In genomic region chr3:195441971-195442572, GRCh38 we compare ENCODE assay signal across 8 cellular contexts. TPM values are rescaled to one million over a fixed set of nuclear protein-coding genes. Genes with fewer than 3 reads are reported as not detected.
DNase-seq lines count a peak whose midpoint lies in the region; ATAC-seq and TF ChIP-seq lines count a peak whose summit lies in the region.

No MANE protein-coding gene starts in this region.

- peak overlapping the region; percentile 92 to 99 (median 97) for H3K9ac ChIP-seq in BLaER1 treated with 17β-estradiol and CSF1 and Interleukin-3, amounts not matched to agents 10 nM and 100 nM
- H3K9ac ChIP-seq in HUES48 (ENCODE audit: low read depth, low read length) (peak overlapping the region; percentile 88), SU-DHL-6 (ENCODE audit: low read length) (peak overlapping the region; percentile 94), rectal smooth muscle tissue (ENCODE audit: low read length) (peak overlapping the region; percentile 85)

- peak overlapping the region; percentile 93 to 99 (median 97) for H3K27ac ChIP-seq in BLaER1 treated with 17β-estradiol and CSF1 and Interleukin-3, amounts not matched to agents 10 nM and 100 nM
- peak overlapping the region; percentile 92 for H3K27ac ChIP-seq in HUES48 (ENCODE audit: low read depth, low read length)
- peak overlapping the region; percentile 91 for H3K27ac ChIP-seq in SU-DHL-6 (ENCODE audit: low read depth, low read length)
- H3K27ac ChIP-seq in adrenal gland = peak overlapping the region; percentile 90 to 95 (median 94)
- peak overlapping the region; percentile 97 for H3K27ac ChIP-seq in left ventricle myocardium inferior (replicated peaks)
- H3K27ac ChIP-seq in rectal smooth muscle tissue (ENCODE audit: low read depth, low read length) = peak overlapping the region; percentile 95
- H3K27ac ChIP-seq in vagina = peak overlapping the region; percentile 99

- H3K27me3 ChIP-seq in BLaER1 treated with 17β-estradiol and CSF1 and Interleukin-3, amounts not matched to agents 10 nM and 100 nM = no peaks in the 10 kb centered on the region
- H3K27me3 ChIP-seq in HUES48 (ENCODE audit: control insufficient read depth, insufficient read depth, low read length) (no peaks in the 10 kb centered on the region), SU-DHL-6 (ENCODE audit: low read length) (no peaks in the 10 kb centered on the region), adrenal gland (no peaks in the 10 kb centered on the region), left ventricle myocardium inferior (ENCODE audit: low read depth) (no peaks in the 10 kb centered on the region), rectal smooth muscle tissue (ENCODE audit: control insufficient read depth, insufficient read depth, low read length) (no peaks in the 10 kb centered on the region), vagina (no peaks in the 10 kb centered on the region)

- peak overlapping the region; percentile 61 for H2AFZ ChIP-seq in SU-DHL-6 (ENCODE audit: low read depth, low read length, severe bottlenecking)

- TF ChIP-seq CTCF in SU-DHL-6 (IDR thresholded peaks at IDR 0.05; ENCODE audit: insufficient read depth, low read length, poor library complexity, severe bottlenecking) = no peak
- TF ChIP-seq CTCF in adrenal gland (IDR thresholded peaks at IDR 0.05) = no peak
- no peak for TF ChIP-seq CTCF in left ventricle myocardium inferior (IDR thresholded peaks at IDR 0.05; ENCODE audit: borderline replicate concordance)
- no peak for TF ChIP-seq CTCF in vagina (IDR thresholded peaks at IDR 0.05)

- TF ChIP-seq POLR2A in adrenal gland (IDR thresholded peaks at IDR 0.05) (peak in 1 of 2 donors; percentile 27), vagina (IDR thresholded peaks at IDR 0.05) (no peak)

- no peaks in the 10 kb centered on the region for H3K9me2 ChIP-seq in SU-DHL-6 (replicated peaks; ENCODE audit: insufficient read depth, low read length)

- H3K9me3 ChIP-seq in BLaER1 treated with 17β-estradiol and CSF1 and Interleukin-3, amounts not matched to agents 10 nM and 100 nM (replicated peaks in 1 of 11) = peaks cover 0 to 1% (median 0%) of the 10 kb centered on the region in 11 experiments; a peak in 2 of 22 replicates
- H3K9me3 ChIP-seq in HUES48 (ENCODE audit: control insufficient read depth, insufficient read depth, low read length) (no peaks in the 10 kb centered on the region), SU-DHL-6 (ENCODE audit: insufficient read depth, low read length) (no peaks in the 10 kb centered on the region), adrenal gland (replicated peaks in 1 of 3) (no peaks in the 10 kb centered on the region), left ventricle myocardium inferior (replicated peaks) (no peaks in the 10 kb centered on the region), vagina (no peaks in the 10 kb centered on the region)

- H3F3A ChIP-seq in SU-DHL-6 (ENCODE audit: insufficient read depth) = peaks cover 12% of the 10 kb centered on the region

- peaks cover 0 to 20% (median 2%) of the 10 kb centered on the region in 11 experiments; a peak in 7 of 22 replicates for H3K36me3 ChIP-seq in BLaER1 treated with 17β-estradiol and CSF1 and Interleukin-3, amounts not matched to agents 10 nM and 100 nM
- H3K36me3 ChIP-seq in HUES48 (ENCODE audit: control insufficient read depth, insufficient read depth, low read length) = no peaks in the 10 kb centered on the region
- no peaks in the 10 kb centered on the region for H3K36me3 ChIP-seq in SU-DHL-6 (ENCODE audit: low read length)
- H3K36me3 ChIP-seq in adrenal gland (replicated peaks in 1 of 2) = no peaks in the 10 kb centered on the region
- no peaks in the 10 kb centered on the region for H3K36me3 ChIP-seq in left ventricle myocardium inferior
- H3K36me3 ChIP-seq in rectal smooth muscle tissue (ENCODE audit: control insufficient read depth, insufficient read depth, low read length) = no peaks in the 10 kb centered on the region
- H3K36me3 ChIP-seq in vagina = no peaks in the 10 kb centered on the region

- peaks cover 57% of the 10 kb centered on the region for H3K79me2 ChIP-seq in SU-DHL-6 (ENCODE audit: insufficient read depth, low read length)

- peak overlapping the region; percentile 81 to 92 (median 87) for H3K4me2 ChIP-seq in BLaER1 treated with 17β-estradiol and CSF1 and Interleukin-3, amounts not matched to agents 10 nM and 100 nM
- peak overlapping the region; percentile 87 for H3K4me2 ChIP-seq in SU-DHL-6 (ENCODE audit: low read depth, low read length, poor library complexity, severe bottlenecking)

- intact Hi-C loops in adrenal gland (cut with DNase I) (no loop called here), left ventricle myocardium inferior (cut with micrococcal nuclease) (no loop called here), vagina (cut with DNase I) (loop anchor here (10.0 kb wide), 1 partner anchor 167 kb away; the partner anchor contains the start of gene XXYLT1)

- H4K20me1 ChIP-seq in BLaER1 treated with 17β-estradiol and CSF1 and Interleukin-3, amounts not matched to agents 10 nM and 100 nM = peaks cover 42 to 55% (median 48%) of the 10 kb centered on the region in 11 experiments
- peaks cover 3% of the 10 kb centered on the region; the same call in 1 of the 2 replicates for H4K20me1 ChIP-seq in SU-DHL-6 (ENCODE audit: low read depth, low read length)

- WGBS in adrenal gland, 4 donors = 0 to 2% (median 1%) methylated on average over 20 to 43 of the region's 43 CpGs

- peak; percentile 3 for ATAC-seq in GM19351 (IDR thresholded peaks at IDR 0.05; ENCODE audit: unreplicated experiment)

- DNase-seq in adrenal gland (peak; percentile 49 to 78 (median 62)), left ventricle myocardium inferior (peak; percentile 47), vagina (ENCODE audit: extremely low spot score in 2 of 2) (no peak)

- H3K4me1 ChIP-seq in BLaER1 treated with 17β-estradiol and CSF1 and Interleukin-3, amounts not matched to agents 10 nM and 100 nM = peaks cover 34 to 56% (median 52%) of the 10 kb centered on the region in 10 experiments
- H3K4me1 ChIP-seq in HUES48 (ENCODE audit: control insufficient read depth, insufficient read depth, low read length) (peaks cover 29% of the 10 kb centered on the region), adrenal gland (replicated peaks in 1 of 2) (peaks cover 10 to 37% of the 10 kb centered on the region in 2 donors), left ventricle myocardium inferior (peaks cover 35% of the 10 kb centered on the region), rectal smooth muscle tissue (ENCODE audit: control insufficient read depth, insufficient read depth, low read length) (peaks cover 6% of the 10 kb centered on the region), vagina (peaks cover 41% of the 10 kb centered on the region)

- peak overlapping the region; percentile 81 to 100 (median 96) for H3K4me3 ChIP-seq in BLaER1 treated with 17β-estradiol and CSF1 and Interleukin-3, amounts not matched to agents 10 nM and 100 nM
- H3K4me3 ChIP-seq in HUES48 (ENCODE audit: low read depth, low read length) (peak overlapping the region; percentile 96), SU-DHL-6 (ENCODE audit: insufficient read depth, low read length, poor library complexity, severe bottlenecking) (peak overlapping the region; percentile 75), adrenal gland (peak overlapping the region; percentile 76 to 94 (median 83)), left ventricle myocardium inferior (peak overlapping the region; percentile 96), rectal smooth muscle tissue (ENCODE audit: low read length) (peak overlapping the region; percentile 78), vagina (peak overlapping the region; percentile 87 to 89)

RNA-seq across cellular contexts. Expression of gene ACAP2, which starts 0.7 kb away (rescaled TPM):
- 10 to 100 TPM; 16.6 to 54.3 (median 34.2) TPM for total RNA-seq in adrenal gland
- 10 to 100 TPM in 1 of 3 donors, 1 to 10 TPM in 2; 4.5 to 16.7 (median 6.2) TPM for polyA plus RNA-seq in adrenal gland
- 14.3 TPM for total RNA-seq in left ventricle myocardium inferior
- 59.4 TPM for total RNA-seq in vagina

Comparison
In these comparisons a context has a peak if more than half of its experiments do, and no peak if none do; other contexts are left out.
1. DNase-seq: peak in adrenal gland (7 of 7) and left ventricle myocardium inferior (single experiment); none in vagina (0 of 2).
2. Peak in every context shown above with its lines, with median percentiles within 50 percentile points of each other: H3K27ac ChIP-seq, H3K4me3 ChIP-seq and H3K9ac ChIP-seq.